In the genomic region with DNA sequence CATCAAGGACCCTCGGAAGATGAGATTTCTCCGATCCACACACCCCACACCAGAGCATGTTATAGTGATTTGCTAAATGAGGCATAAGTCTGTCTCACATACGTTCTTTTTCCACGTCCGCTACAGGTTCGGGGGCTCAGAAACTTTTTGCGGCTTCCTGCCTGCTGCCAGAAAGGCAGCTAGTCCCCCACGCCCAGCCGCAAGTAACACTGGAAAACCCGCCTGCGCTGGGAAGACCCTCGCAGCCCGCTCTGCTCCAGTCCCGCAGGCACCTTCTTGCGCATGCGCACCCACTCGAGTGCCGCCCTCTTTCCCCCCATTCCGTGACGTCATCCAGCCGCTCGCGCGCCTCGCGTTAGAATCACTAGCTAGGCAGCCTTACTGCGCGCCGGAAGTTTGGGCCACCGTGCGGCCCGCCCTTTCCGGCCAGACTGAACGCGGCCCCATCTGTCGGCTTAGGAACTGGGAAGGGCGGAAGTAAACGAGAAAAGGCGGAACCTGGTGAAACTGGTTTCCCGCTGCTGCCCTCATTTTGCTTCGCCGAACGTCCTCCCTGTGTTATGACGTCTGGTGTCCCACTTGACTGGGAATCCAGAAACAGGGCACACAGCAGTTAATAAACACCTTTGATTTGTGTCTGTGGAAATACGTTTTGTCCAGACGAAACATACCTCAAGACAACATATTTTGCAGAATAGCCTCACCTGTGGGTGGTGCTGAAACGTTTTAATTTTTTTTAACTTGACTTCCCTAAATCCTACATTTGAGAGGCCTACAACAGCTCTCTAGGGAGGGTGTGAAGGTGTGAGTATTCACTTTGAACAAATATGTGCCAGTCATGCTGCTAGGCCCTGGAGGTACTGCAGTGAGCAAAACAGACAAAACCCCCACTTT, we compare ENCODE assay signal across 8 cellular contexts. TPM values are rescaled to one million over a fixed set of nuclear protein-coding genes. Genes with fewer than 3 reads are reported as not detected.
DNase-seq lines count a peak whose midpoint lies in the region; ATAC-seq, FAIRE-seq and TF ChIP-seq lines count a peak whose summit lies in the region.

A gene (minus strand): TSS at position 284 of the 894 bp plus-strand sequence. CDS start 925 bp downstream, outside the sequence.

- peak within 1 kb of the TSS; percentile 95 for H3K4me3 Mint-ChIP-seq in chondrocyte (ENCODE audit: unreplicated experiment)

- H3K4me2 ChIP-seq in keratinocyte (ENCODE audit: control insufficient read depth, extremely low read depth, insufficient read depth, low read depth, low read length): peak within 1 kb of the TSS; percentile 88

- H2AFZ ChIP-seq in keratinocyte (ENCODE audit: control insufficient read depth, low read length): no peak within 1 kb of the TSS

- peaks cover 35 to 44% of the 10 kb centered on the region in 2 experiments for H3K36me3 ChIP-seq in keratinocyte (ENCODE audit: control insufficient read depth in 2 of 2, extremely low read depth in 1 of 2, insufficient read depth in 2 of 2, low read length in 2 of 2)

- H3K9me3 Mint-ChIP-seq in chondrocyte (ENCODE audit: low read depth): peaks cover 2% of the 10 kb centered on the region

- H3K79me2 ChIP-seq in keratinocyte (ENCODE audit: control insufficient read depth, insufficient read depth, low read length): peaks cover 15% of the 10 kb centered on the region

- FAIRE-seq in keratinocyte (lab: Jason Lieb, UNC): peak; percentile 77

- H3K9ac ChIP-seq in keratinocyte (ENCODE audit: control insufficient read depth, extremely low read depth, insufficient read depth, low read length): peak within 1 kb of the TSS; percentile 85

- peaks cover 2% of the 10 kb centered on the region for H3K9me1 ChIP-seq in keratinocyte (ENCODE audit: control insufficient read depth, extremely low read depth, insufficient read depth, low read length)

- H3K36me3 Mint-ChIP-seq in chondrocyte (ENCODE audit: low read depth): peaks cover 2% of the 10 kb centered on the region

- H3K27ac Mint-ChIP-seq in chondrocyte (ENCODE audit: unreplicated experiment): peak within 1 kb of the TSS; percentile 94

- TF ChIP-seq CTCF in chondrocyte (IDR thresholded peaks at IDR 0.05): peak; percentile 28
- TF ChIP-seq CTCF in keratinocyte (optimal IDR thresholded peaks at IDR 0.05 in 1 of 3, IDR thresholded peaks at IDR 0.05 in 1 of 3, conservative IDR thresholded peaks at IDR 0.05 in 1 of 3; ENCODE audit: extremely low read depth in 1 of 3, insufficient read depth in 2 of 3, low read length in 3 of 3): no peak

- peaks cover 14% of the 10 kb centered on the region for H4K20me1 ChIP-seq in keratinocyte (ENCODE audit: control insufficient read depth, extremely low read depth, insufficient read depth, low read length)

- H3K4me1 Mint-ChIP-seq in chondrocyte (ENCODE audit: low read depth): peaks cover 14% of the 10 kb centered on the region

- H3K27me3 ChIP-seq in keratinocyte (ENCODE audit: control insufficient read depth, extremely low read depth, insufficient read depth, low read length): no peaks in the 10 kb centered on the region

- ATAC-seq in HG03432 (IDR thresholded peaks at IDR 0.05; ENCODE audit: unreplicated experiment): peak; percentile 99

- peak; percentile 97 for TF ChIP-seq POLR2A in GM19193 (IDR thresholded peaks at IDR 0.05; ENCODE audit: extremely low read depth, insufficient read depth, insufficient read length)

- peaks cover 29% of the 10 kb centered on the region for H3K27me3 Mint-ChIP-seq in chondrocyte (ENCODE audit: low read depth)

- dilution Hi-C loops in keratinocyte (cut with MboI; ENCODE audit: extremely low pct_ligation_motif_present, low sequenced_read_pairs): no loop called here

- H3K4me1 ChIP-seq in keratinocyte (ENCODE audit: control insufficient read depth, extremely low read depth, insufficient read depth, low read length): peaks cover 18% of the 10 kb centered on the region

- no peaks in the 10 kb centered on the region for H3K9me3 ChIP-seq in keratinocyte (ENCODE audit: control insufficient read depth, low read depth, low read length)

- DNase-seq in Ammon's horn (ENCODE audit: low spot score) (peak; percentile 98), NCI-H460 (ENCODE audit: extremely low read depth, low read depth) (peak; percentile 99), chondrocyte (ENCODE audit: low spot score) (peak; percentile 99), keratinocyte (ENCODE audit: low read depth, low spot score) (no peak)
- DNase-seq in activated CD4-positive, alpha-beta T cell treated with anti-CD3 and anti-CD28 coated beads for 1 hour: peak; percentile 100
- peak; percentile 99 for DNase-seq in stimulated activated CD4-positive, alpha-beta T cell treated with anti-CD3 and anti-CD28 coated beads, Interleukin-12 subunit alpha, Interleukin-12 subunit beta, amount 100 ng/mL, for 48 hours (ENCODE audit: low read depth in 2 of 3, low spot score in 1 of 3)

- H3K27ac ChIP-seq in keratinocyte (ENCODE audit: control insufficient read depth, insufficient read depth, low read length): peak within 1 kb of the TSS; percentile 78

- H3K4me3 ChIP-seq in keratinocyte (ENCODE audit: control insufficient read depth in 2 of 3, extremely low read depth in 1 of 3, insufficient read depth in 2 of 3, low read depth in 1 of 3, low read length in 3 of 3): peak within 1 kb of the TSS; percentile 26 to 91 (median 49)

RNA-seq across cellular contexts. Expression of the gene that starts here (rescaled TPM):
- 4.6 and 5.4 TPM in 2 replicates for total RNA-seq in NCI-H460 (2014; rRNA removed; shearing (Covaris generic))
- polyA plus RNA-seq in NCI-H460 (2014; cell fraction: nucleus; rRNA removed): 9.0 and 9.7 TPM in 2 replicates
- 1.2 to 1.6 TPM (median 1.4 TPM) in 3 replicates for total RNA-seq in chondrocyte
- polyA plus RNA-seq in keratinocyte: 48.0 to 65.6 TPM (median 58.1 TPM) in 3 replicates
- polyA plus RNA-seq in keratinocyte (2011; ENCODE audit: low read depth): 13.4 TPM
- 37.2 and 60.6 TPM in 2 replicates for polyA plus RNA-seq in keratinocyte (2011; cell fraction: cytosol; rRNA removed)
- polyA plus RNA-seq in keratinocyte (2011; cell fraction: nucleus; rRNA removed): 172 and 177 TPM in 2 replicates
- polyA plus RNA-seq in keratinocyte (2012; ENCODE audit: low replicate concordance): 29.2 and 42.2 TPM in 2 replicates
- 43.4 to 157 TPM (median 123 TPM) in 3 replicates for polyA minus RNA-seq in keratinocyte
- polyA minus RNA-seq in keratinocyte (2011; cell fraction: cytosol; rRNA and poly(A)+ RNA removed): 35.1 TPM
- polyA minus RNA-seq in keratinocyte (2011; cell fraction: nucleus; rRNA and poly(A)+ RNA removed): 215 and 523 TPM in 2 replicates
